Comparison of ENCODE assay signal across 20 cellular contexts in the genomic region with DNA sequence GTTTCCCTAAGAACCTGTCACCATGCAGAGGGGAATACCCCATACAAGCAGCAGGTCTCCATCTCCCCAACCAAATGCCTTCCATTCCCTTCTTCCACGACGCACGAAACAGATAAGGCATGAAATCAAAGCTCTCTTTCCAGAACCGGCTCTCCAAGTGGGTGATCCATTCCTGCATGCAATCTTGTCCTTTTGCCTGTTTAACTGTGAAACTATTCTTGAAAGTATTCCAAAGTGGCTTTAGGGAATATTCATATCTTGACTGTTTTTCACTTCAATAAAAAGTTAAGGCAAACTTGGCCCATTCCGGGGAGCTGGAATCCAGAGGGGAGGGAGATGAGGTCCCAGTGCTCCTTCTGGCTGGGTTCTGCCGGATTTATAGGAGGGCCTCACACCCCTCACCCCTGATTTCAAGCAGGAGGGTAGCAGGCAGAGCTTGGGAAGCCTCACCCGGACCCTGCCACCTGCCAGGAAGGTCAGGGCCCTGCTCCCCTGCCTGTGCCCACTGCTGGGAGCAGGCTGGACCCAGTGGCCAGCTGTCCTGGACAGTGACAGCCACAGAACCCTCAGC.
A peak's percentile ranks its signal among the peaks of the same experiment; 100 is the strongest.
DNase-seq lines count a peak whose midpoint lies in the region; TF ChIP-seq lines count a peak whose summit lies in the region.
"Had no signal": no experiment of that assay in that cellular context is flagged by ENCODE, and none has a peak within 500 bp of the region (broad histone marks: within the 10 kb centered on the region; RNA-seq: fewer than 3 reads in every experiment).

No MANE protein-coding gene starts in this region.

- H2AK5ac ChIP-seq in neuronal stem cell (ENCODE audit: low read depth, low read length), result peak overlapping the region; percentile 88

- H3K4ac ChIP-seq in neuronal stem cell (ENCODE audit: low read length), result no peak overlapping the region

- peak overlapping the region; percentile 97 for H3K18ac ChIP-seq in neuronal stem cell (ENCODE audit: low read length)

- H3F3A ChIP-seq in PC-9 (ENCODE audit: insufficient read depth, low read depth), result peaks cover 46% of the 10 kb centered on the region

- H3K9me3 ChIP-seq in PC-9 (ENCODE audit: insufficient read depth, low read depth), result no peaks in the 10 kb centered on the region
- no peaks in the 10 kb centered on the region for H3K9me3 ChIP-seq in esophagus muscularis mucosa
- no peaks in the 10 kb centered on the region for H3K9me3 ChIP-seq in neuronal stem cell (replicated peaks in 1 of 2; ENCODE audit: control insufficient read depth in 2 of 2, insufficient read depth in 1 of 2, low read depth in 1 of 2, low read length in 2 of 2)
- no peaks in the 10 kb centered on the region for H3K9me3 ChIP-seq in Karpas-422 (ENCODE audit: low read length)

- TF ChIP-seq EP300 in esophagus muscularis mucosa (IDR thresholded peaks at IDR 0.05), result no peak

- H3K27ac ChIP-seq in PC-9 (peak overlapping the region; percentile 95), esophagus muscularis mucosa (replicated peaks in 1 of 4) (peak overlapping the region; percentile 78 to 88 (median 81)), neuronal stem cell (replicated peaks; ENCODE audit: low read length) (peak overlapping the region; percentile 74), urinary bladder (ENCODE audit: low read depth) (peak overlapping the region; percentile 53), Karpas-422 (ENCODE audit: low read length) (no peak overlapping the region)
- H3K27ac ChIP-seq: C4-2B, epithelial cell of prostate, SK-N-MC had no signal

- H2BK15ac ChIP-seq in neuronal stem cell (ENCODE audit: low read length), result peak overlapping the region; percentile 51

- 40% methylated on average over 5 of the region's 7 CpGs for WGBS in esophagus muscularis mucosa
- WGBS in neuronal stem cell (ENCODE audit: extremely low coverage in 2 of 2, insufficient read length in 2 of 2, insufficient replicate concordance in 1 of 2), 2 donors, result no CpG with 5 or more reads among the region's 7 CpGs
- WGBS in urinary bladder, result 25% methylated on average over 7 of the region's 7 CpGs

- no peak overlapping the region for H3K9ac ChIP-seq in neuronal stem cell (ENCODE audit: low read depth, low read length, poor library complexity)
- no peak overlapping the region for H3K9ac ChIP-seq in Karpas-422 (ENCODE audit: low read length)

- peak overlapping the region; percentile 36; the same call in 1 of the 2 replicates for H3K4me3 ChIP-seq in PC-9
- no peak overlapping the region for H3K4me3 ChIP-seq in esophagus muscularis mucosa
- no peak overlapping the region for H3K4me3 ChIP-seq in neuronal stem cell (ENCODE audit: low read length in 2 of 2)
- no peak overlapping the region for H3K4me3 ChIP-seq in urinary bladder (ENCODE audit: low read depth, low read length)
- H3K4me3 ChIP-seq in Karpas-422 (ENCODE audit: low read length), result no peak overlapping the region
- H3K4me3 ChIP-seq: SK-N-MC had no signal

- POLR2A ChIA-PET in PC-9 (lab: Charles Lee; ENCODE audit: unreplicated experiment), result no interaction called here

- H4K20me1 ChIP-seq in PC-9 (ENCODE audit: insufficient read depth) (no peaks in the 10 kb centered on the region), Karpas-422 (ENCODE audit: insufficient read depth, low read depth, low read length) (no peaks in the 10 kb centered on the region)

- H3K4me1 ChIP-seq in PC-9 (replicated peaks; ENCODE audit: insufficient read depth), result peaks cover 42% of the 10 kb centered on the region
- H3K4me1 ChIP-seq in esophagus muscularis mucosa, result peaks cover 13 to 34% (median 26%) of the 10 kb centered on the region in 4 donors
- peaks cover 0 to 10% of the 10 kb centered on the region in 2 donors for H3K4me1 ChIP-seq in neuronal stem cell (ENCODE audit: control insufficient read depth in 2 of 2, insufficient read depth in 1 of 2, low read depth in 1 of 2, low read length in 2 of 2)
- H3K4me1 ChIP-seq in urinary bladder (ENCODE audit: insufficient read depth), result no peaks in the 10 kb centered on the region
- no peaks in the 10 kb centered on the region for H3K4me1 ChIP-seq in Karpas-422 (ENCODE audit: low read length)

- no peak for TF ChIP-seq POLR2A in esophagus muscularis mucosa (IDR thresholded peaks at IDR 0.05; ENCODE audit: low read depth)

- H3K36me3 ChIP-seq in PC-9 (ENCODE audit: low read depth) (no peaks in the 10 kb centered on the region), esophagus muscularis mucosa (no peaks in the 10 kb centered on the region), neuronal stem cell (replicated peaks in 1 of 2; ENCODE audit: control insufficient read depth in 2 of 2, insufficient read depth in 2 of 2, low read length in 2 of 2) (no peaks in the 10 kb centered on the region), urinary bladder (ENCODE audit: insufficient read depth) (no peaks in the 10 kb centered on the region), Karpas-422 (ENCODE audit: insufficient read depth, low read length) (no peaks in the 10 kb centered on the region)

- no peaks in the 10 kb centered on the region for H3K79me1 ChIP-seq in neuronal stem cell (ENCODE audit: low read depth, low read length)

- H2BK120ac ChIP-seq in neuronal stem cell (ENCODE audit: low read depth, low read length), result no peak overlapping the region

- H3K14ac ChIP-seq in neuronal stem cell (ENCODE audit: low read length), result no peak overlapping the region

- TF ChIP-seq CTCF in PC-9 (conservative IDR thresholded peaks at IDR 0.05), result no peak
- TF ChIP-seq CTCF in esophagus muscularis mucosa (IDR thresholded peaks at IDR 0.05), result no peak

- CTCF ChIA-PET in PC-9 (lab: Charles Lee), result interaction anchor here (0.6 to 1.2 kb wide), 4 partner anchors 18 to 367 kb away, joined by 3 to 6 read pairs (median 5); no protein-coding TSS in a partner anchor

- no peak overlapping the region for H4K8ac ChIP-seq in neuronal stem cell (ENCODE audit: low read depth, low read length)

- H3K4me2 ChIP-seq in PC-9 (peak overlapping the region; percentile 73), neuronal stem cell (ENCODE audit: insufficient read depth, low read length, poor library complexity, severe bottlenecking) (no peak overlapping the region), Karpas-422 (ENCODE audit: low read depth, low read length, poor library complexity, severe bottlenecking) (no peak overlapping the region)

- H2BK5ac ChIP-seq in neuronal stem cell (ENCODE audit: low read length), result no peak overlapping the region

- H2BK12ac ChIP-seq in neuronal stem cell (ENCODE audit: low read length), result peak overlapping the region; percentile 59

- H3K79me2 ChIP-seq in PC-9 (ENCODE audit: low read depth) (no peaks in the 10 kb centered on the region), Karpas-422 (ENCODE audit: low read length) (no peaks in the 10 kb centered on the region)

- H4K91ac ChIP-seq in neuronal stem cell (ENCODE audit: low read depth, low read length, poor library complexity), result peak overlapping the region; percentile 22

- no peaks in the 10 kb centered on the region for H3K27me3 ChIP-seq in PC-9 (ENCODE audit: insufficient read depth, low read depth)
- no peaks in the 10 kb centered on the region for H3K27me3 ChIP-seq in esophagus muscularis mucosa
- H3K27me3 ChIP-seq in neuronal stem cell (ENCODE audit: control insufficient read depth in 3 of 3, insufficient read depth in 3 of 3, low read depth in 1 of 3, low read length in 3 of 3), result no peaks in the 10 kb centered on the region
- no peaks in the 10 kb centered on the region for H3K27me3 ChIP-seq in Karpas-422 (ENCODE audit: low read length)

- BruUV-seq in PC-9 (replicated peaks; lab: Mats Ljungman, UMichigan), result TSS peak; percentile 36

- intact Hi-C loops in PC-9 (cut with micrococcal nuclease; ENCODE audit: unreplicated experiment) (loop anchor here (1.0 to 2.0 kb wide), 4 partner anchors 18 to 84 kb away; no protein-coding TSS in a partner anchor), esophagus muscularis mucosa (cut with DNase I) (no loop called here)

- DNase-seq in PC-9 (no peak), esophagus muscularis mucosa (ENCODE audit: extremely low spot score) (no peak), neuronal stem cell (ENCODE audit: low spot score) (no peak), NCI-H1092 treated with DMSO at 0.1 percent for 48 hours (lab: John Stamatoyannopoulos, UW) (no peak), Karpas-422 (no peak)
- DNase-seq in stimulated activated naive CD4-positive, alpha-beta T cell treated with Interleukin-2 at 50 U/mL for 16 hours (lab: John Stamatoyannopoulos, UW), result no peak
- DNase-seq: activated CD4-positive, alpha-beta T cell treated with anti-CD3 and anti-CD28 coated beads, Interleukin-2, amount 50 U/mL, for 4 hours; activated naive CD8-positive, alpha-beta T cell treated with anti-CD3 and anti-CD28 coated beads, Interleukin-2, amount 10 ng/mL, durations not matched to agents 7 days and 5 days; activated T-cell treated with anti-CD3 and anti-CD28 coated beads, Interleukin-2, amount 50 U/mL, for 48 hours; DND-41; left colon; natural killer cell; NCI-H1105; NCI-H345; retina; stimulated activated CD4-positive, alpha-beta T cell treated with anti-CD3 and anti-CD28 coated beads, Interleukin-4, amount 100 ng/mL, for 1 hour had no signal

- no peak overlapping the region for H3K23ac ChIP-seq in neuronal stem cell (ENCODE audit: low read depth, low read length, poor library complexity)

- H3K9me2 ChIP-seq in PC-9 (ENCODE audit: insufficient read depth) (no peaks in the 10 kb centered on the region), Karpas-422 (replicated peaks; ENCODE audit: insufficient read depth, low read length) (no peaks in the 10 kb centered on the region)

- H2AFZ ChIP-seq in PC-9 (peak overlapping the region; percentile 61; the same call in 1 of the 2 replicates), neuronal stem cell (ENCODE audit: low read length) (peak overlapping the region; percentile 28), Karpas-422 (ENCODE audit: low read length) (no peak overlapping the region)
